28 cellular contexts compared by ENCODE assay signal in genomic region chr12:23217158-23217557, GRCh38.
DNase-seq lines count a peak whose midpoint lies in the region; ATAC-seq and TF ChIP-seq lines count a peak whose summit lies in the region.
"Had no signal": no experiment of that assay in that cellular context is flagged by ENCODE, and none has a peak within 500 bp of the region (broad histone marks: within the 10 kb centered on the region; RNA-seq: fewer than 3 reads in every experiment).

No MANE protein-coding gene starts in this region.

- ATAC-seq in activated CD4-positive, CD25-positive, alpha-beta regulatory T cell treated with anti-CD3 and anti-CD28 coated beads, Interleukin-2, amount 50 U/mL, for 24 hours = no peak
- ATAC-seq in left ventricle myocardium superior = no peak
- ATAC-seq: activated naive CD8-positive, alpha-beta T cell treated with anti-CD3 and anti-CD28 coated beads, Interleukin-2, amount 50 U/mL, for 24 hours; activated T-cell treated with anti-CD3 and anti-CD28 coated beads, Interleukin-2, amount 50 U/mL, for 72 hours; effector memory CD8-positive, alpha-beta T cell; GM23338; naive thymus-derived CD4-positive, alpha-beta T cell had no signal

- no peaks in the 10 kb centered on the region for H4K20me1 ChIP-seq in MM.1S (ENCODE audit: insufficient read depth, low read length)
- no peaks in the 10 kb centered on the region for H4K20me1 ChIP-seq in hepatocyte (ENCODE audit: insufficient read depth, poor library complexity, severe bottlenecking)

- no peak overlapping the region for H3K27ac ChIP-seq in 22Rv1
- H3K27ac ChIP-seq in MM.1S (ENCODE audit: low read length) = no peak overlapping the region
- no peak overlapping the region for H3K27ac ChIP-seq in WERI-Rb-1
- no peak overlapping the region for H3K27ac ChIP-seq in hepatocyte
- H3K27ac ChIP-seq: esophagus muscularis mucosa, prostate gland, tibial artery had no signal

- H3K9me3 ChIP-seq in MM.1S (replicated peaks; ENCODE audit: insufficient read depth, low read length) = no peaks in the 10 kb centered on the region
- peaks cover 4% of the 10 kb centered on the region for H3K9me3 ChIP-seq in WERI-Rb-1 (ENCODE audit: severe bottlenecking)
- H3K9me3 ChIP-seq in hepatocyte (ENCODE audit: low read depth) = no peaks in the 10 kb centered on the region
- H3K9me3 ChIP-seq: prostate gland had no signal

- H3K4me3 ChIP-seq in MM.1S (ENCODE audit: low read length) (no peak overlapping the region), WERI-Rb-1 (ENCODE audit: low read depth, low read length) (no peak overlapping the region), hepatocyte (no peak overlapping the region)
- H3K4me3 ChIP-seq: esophagus muscularis mucosa, GM23338, prostate gland, tibial artery had no signal

- no peaks in the 10 kb centered on the region for H3K79me2 ChIP-seq in MM.1S (ENCODE audit: low read length)
- no peaks in the 10 kb centered on the region for H3K79me2 ChIP-seq in hepatocyte

- H3K4me2 ChIP-seq in MM.1S (ENCODE audit: low read depth, low read length) (no peak overlapping the region), hepatocyte (no peak overlapping the region)
- H3K4me2 ChIP-seq: GM23338 had no signal

- DNase-seq in MM.1S (no peak), WERI-Rb-1 (peak; percentile 18), hepatocyte (ENCODE audit: low spot score) (no peak), left ventricle myocardium superior (no peak), NCI-H446 (lab: John Stamatoyannopoulos, UW) (no peak), SKM-1 treated with dmso at 0.1 percent for 144 hours (lab: John Stamatoyannopoulos, UW; ENCODE audit: unreplicated experiment) (no peak)
- DNase-seq: activated CD4-positive, alpha-beta memory T cell treated with anti-CD3 and anti-CD28 coated beads for 36 hours; activated CD4-positive, CD25-positive, alpha-beta regulatory T cell treated with anti-CD3 and anti-CD28 coated beads, Interleukin-2, amount 50 U/mL, for 72 hours; activated naive CD4-positive, alpha-beta T cell; activated naive CD8-positive, alpha-beta T cell treated with anti-CD3 and anti-CD28 coated beads, Interleukin-2, amount 50 U/mL, for 24 hours; activated T-cell treated with anti-CD3 and anti-CD28 coated beads, Interleukin-2, amount 50 U/mL, for 72 hours; CD8-positive, alpha-beta memory T cell; effector memory CD8-positive, alpha-beta T cell; foreskin fibroblast; HFFc6; naive thymus-derived CD4-positive, alpha-beta T cell; NCI-H1105; NCI-H187 treated with DMSO at 0.1 percent for 48 hours; nucleus accumbens; RPMI8226; stimulated activated CD4-positive, alpha-beta T cell treated with anti-CD3 and anti-CD28 coated beads, Interleukin-15, amount 100 ng/mL, for 24 hours; stimulated activated CD4-positive, alpha-beta T cell treated with anti-CD3 and anti-CD28 coated beads, Interleukin-4, amount 100 ng/mL, for 4 hours; tibial artery had no signal

- H3K36me3 ChIP-seq in MM.1S (replicated peaks; ENCODE audit: insufficient read depth, low read length) (no peaks in the 10 kb centered on the region), WERI-Rb-1 (no peaks in the 10 kb centered on the region), hepatocyte (replicated peaks; ENCODE audit: insufficient read depth, low read depth) (no peaks in the 10 kb centered on the region)
- H3K36me3 ChIP-seq: esophagus muscularis mucosa, prostate gland, tibial artery had no signal

- H3K9ac ChIP-seq in MM.1S (ENCODE audit: low read length) = no peak overlapping the region

- H3K27me3 ChIP-seq in MM.1S (replicated peaks; ENCODE audit: insufficient read depth, low read length) (no peaks in the 10 kb centered on the region), WERI-Rb-1 (ENCODE audit: insufficient read depth, low read depth, severe bottlenecking) (no peaks in the 10 kb centered on the region), hepatocyte (no peaks in the 10 kb centered on the region)
- H3K27me3 ChIP-seq: esophagus muscularis mucosa, tibial artery had no signal

- peaks cover 30% of the 10 kb centered on the region for H3K4me1 ChIP-seq in MM.1S (ENCODE audit: low read length)
- no peaks in the 10 kb centered on the region for H3K4me1 ChIP-seq in hepatocyte (ENCODE audit: insufficient read depth)
- H3K4me1 ChIP-seq: esophagus muscularis mucosa, prostate gland had no signal

- intact Hi-C loops in left ventricle myocardium superior (cut with micrococcal nuclease) = no loop called here

- H3F3A ChIP-seq in MM.1S (ENCODE audit: insufficient read depth, low read length) = no peaks in the 10 kb centered on the region

- peak; percentile 10; the same call in 1 of the 2 replicates for TF ChIP-seq CTCF in 22Rv1 (IDR thresholded peaks at IDR 0.05)
- peak; percentile 24; the same call in 1 of the 2 replicates for TF ChIP-seq CTCF in MM.1S (IDR thresholded peaks at IDR 0.05; ENCODE audit: low read length)
- no peak for TF ChIP-seq CTCF in WERI-Rb-1 (IDR thresholded peaks at IDR 0.05; ENCODE audit: low read depth, low read length)
- TF ChIP-seq CTCF in hepatocyte (IDR thresholded peaks at IDR 0.05; ENCODE audit: poor library complexity) = peak; percentile 31

- no peak overlapping the region for H2AFZ ChIP-seq in MM.1S (ENCODE audit: low read length)
- no peak overlapping the region for H2AFZ ChIP-seq in hepatocyte
- H2AFZ ChIP-seq: GM23338 had no signal

- H3K9me2 ChIP-seq in MM.1S (replicated peaks; ENCODE audit: insufficient read depth, low read length) (no peaks in the 10 kb centered on the region), hepatocyte (replicated peaks; ENCODE audit: insufficient read depth) (no peaks in the 10 kb centered on the region)
